In the genomic region with DNA sequence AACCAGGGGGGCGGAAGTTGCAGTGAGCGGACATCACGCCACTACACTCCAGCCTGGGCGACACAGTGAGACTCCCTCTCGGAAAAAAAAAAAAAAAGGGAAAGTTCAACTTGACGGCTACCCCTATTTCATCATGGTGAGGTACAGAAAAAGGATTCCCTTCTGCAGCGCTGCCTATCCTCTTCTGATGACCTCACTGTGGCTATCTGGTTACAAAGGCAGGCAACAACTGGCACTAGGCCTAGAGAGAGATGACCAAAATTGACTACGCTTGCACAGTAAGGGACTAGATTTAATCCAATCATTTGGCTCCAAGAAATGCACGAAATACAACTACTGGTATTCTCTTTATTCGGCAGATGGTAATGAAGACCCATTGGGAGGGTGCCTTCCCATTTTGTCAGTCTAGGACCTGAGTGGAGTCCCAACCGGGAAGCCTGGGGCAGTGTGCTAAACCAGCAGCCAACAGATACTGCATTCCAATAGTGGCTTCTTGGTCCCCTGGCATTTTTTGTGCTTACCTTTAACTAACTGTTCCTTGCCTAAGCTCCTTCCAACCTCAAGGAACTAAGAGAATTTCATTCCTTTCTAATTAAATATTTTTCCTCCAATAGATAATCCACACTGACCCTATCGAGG, we compare ENCODE assay signal across 8 cellular contexts. TPM values are rescaled to one million over a fixed set of nuclear protein-coding genes. Genes with fewer than 3 reads are reported as not detected.
DNase-seq lines count a peak whose midpoint lies in the region; ATAC-seq and TF ChIP-seq lines count a peak whose summit lies in the region.

No MANE protein-coding gene starts in this region.

- no peak for ATAC-seq in activated naive CD8-positive, alpha-beta T cell treated with anti-CD3 and anti-CD28 coated beads, Interleukin-2, amount 10 ng/mL, durations not matched to agents 7 days and 5 days (ENCODE audit: low read depth)
- ATAC-seq in HG02840 (IDR thresholded peaks at IDR 0.05; ENCODE audit: low FRiP score, unreplicated experiment), result no peak

- POLR2A ChIA-PET in activated naive CD8-positive, alpha-beta T cell treated with anti-CD3 and anti-CD28 coated beads, Interleukin-2, amount 10 ng/mL, durations not matched to agents 7 days and 5 days (lab: Charles Lee), result interaction anchor here (0.7 to 2.7 kb wide), 16 partner anchors 10 to 70 kb away, joined by 3 to 11 read pairs (median 4); a partner anchor contains a TSS

- peak overlapping the region; percentile 24 for H3K9ac ChIP-seq in iPS-15b (ENCODE audit: low read depth, low read length)

- H3K4me3 Mint-ChIP-seq in activated naive CD8-positive, alpha-beta T cell treated with anti-CD3 and anti-CD28 coated beads, Interleukin-2, amount 10 ng/mL, durations not matched to agents 7 days and 5 days, result peak overlapping the region; percentile 86

- no peaks in the 10 kb centered on the region for H3K27me3 Mint-ChIP-seq in activated naive CD8-positive, alpha-beta T cell treated with anti-CD3 and anti-CD28 coated beads, Interleukin-2, amount 10 ng/mL, durations not matched to agents 7 days and 5 days

- TF ChIP-seq CTCF in 22Rv1 (IDR thresholded peaks at IDR 0.05), result no peak

- H3K27ac Mint-ChIP-seq in activated naive CD8-positive, alpha-beta T cell treated with anti-CD3 and anti-CD28 coated beads, Interleukin-2, amount 10 ng/mL, durations not matched to agents 7 days and 5 days, result peak overlapping the region; percentile 87

- H3K27me3 ChIP-seq in iPS-15b (ENCODE audit: control insufficient read depth, insufficient read depth, low read length), result peaks cover 2% of the 10 kb centered on the region

- peak; percentile 68 for DNase-seq in H4 (ENCODE audit: low spot score)
- DNase-seq in activated naive CD8-positive, alpha-beta T cell treated with anti-CD3 and anti-CD28 coated beads, Interleukin-2, amount 10 ng/mL, durations not matched to agents 7 days and 5 days, result no peak
- peak; percentile 93 for DNase-seq in stromal cell of bone marrow (ENCODE audit: low read depth)
- DNase-seq in SKM-1 (lab: John Stamatoyannopoulos, UW; ENCODE audit: unreplicated experiment), result no peak
- DNase-seq in NK-92 (lab: John Stamatoyannopoulos, UW; ENCODE audit: unreplicated experiment), result no peak

- peaks cover 51% of the 10 kb centered on the region for H3K4me1 Mint-ChIP-seq in activated naive CD8-positive, alpha-beta T cell treated with anti-CD3 and anti-CD28 coated beads, Interleukin-2, amount 10 ng/mL, durations not matched to agents 7 days and 5 days

- no peaks in the 10 kb centered on the region for H3K9me3 ChIP-seq in iPS-15b (ENCODE audit: control insufficient read depth, insufficient read depth, low read length)

- H3K36me3 Mint-ChIP-seq in activated naive CD8-positive, alpha-beta T cell treated with anti-CD3 and anti-CD28 coated beads, Interleukin-2, amount 10 ng/mL, durations not matched to agents 7 days and 5 days, result peaks cover 19% of the 10 kb centered on the region

- peak overlapping the region; percentile 28 for H3K4me3 ChIP-seq in iPS-15b (ENCODE audit: low read depth, low read length)

- H3K27ac ChIP-seq in 22Rv1, result peak overlapping the region; percentile 76

- H3K9me3 Mint-ChIP-seq in activated naive CD8-positive, alpha-beta T cell treated with anti-CD3 and anti-CD28 coated beads, Interleukin-2, amount 10 ng/mL, durations not matched to agents 7 days and 5 days, result no peaks in the 10 kb centered on the region

- H3K36me3 ChIP-seq in iPS-15b (ENCODE audit: control insufficient read depth, insufficient read depth, low read length), result no peaks in the 10 kb centered on the region

- no peaks in the 10 kb centered on the region for H3K4me1 ChIP-seq in iPS-15b (ENCODE audit: control insufficient read depth, insufficient read depth, low read length)

RNA-seq across cellular contexts. Expression of a gene that starts 36.6 kb away (rescaled TPM):
- 1.9 and 2.1 TPM in 2 replicates for total RNA-seq in H4 (2014; rRNA removed; shearing (Covaris generic))
- 10 to 100 TPM; 75.3 to 76.9 TPM for total RNA-seq in activated naive CD8-positive, alpha-beta T cell treated with anti-CD3 and anti-CD28 coated beads, Interleukin-2, amount 10 ng/mL, durations not matched to agents 7 days and 5 days

Comparison
In these comparisons a context has a peak if more than half of its experiments do, and no peak if none do; other contexts are left out.
1. DNase-seq: peak in H4 (single experiment) and stromal cell of bone marrow (single experiment); none in activated naive CD8-positive, alpha-beta T cell treated with anti-CD3 and anti-CD28 coated beads, Interleukin-2, amount 10 ng/mL, durations not matched to agents 7 days and 5 days (single experiment), SKM-1 (single experiment) and NK-92 (single experiment).
2. RNA of a gene that starts 36.6 kb away (total RNA-seq): 75.3 to 76.9 TPM in activated naive CD8-positive, alpha-beta T cell treated with anti-CD3 and anti-CD28 coated beads, Interleukin-2, amount 10 ng/mL, durations not matched to agents 7 days and 5 days; 1.9 to 2.1 TPM in H4; every median in the first group is over 10 times any median in the second.